2 cellular contexts compared by ENCODE assay signal in genomic region chr17:81528384-81528650, GRCh38.
TF ChIP-seq lines count a peak whose summit lies in the region.

No MANE protein-coding gene starts in this region.

TF ChIP-seq in HCT116, 20 proteins besides CTCF, POLR2A, EP300 and RAD21:
- TF ChIP-seq CBX3 (IDR thresholded peaks at IDR 0.05; ENCODE audit: low read depth) (no peak), SIN3A (IDR thresholded peaks at IDR 0.05; ENCODE audit: low read depth) (no peak), SP1 (IDR thresholded peaks at IDR 0.05; ENCODE audit: low read depth) (no peak), EZH2phosphoT487 (IDR thresholded peaks at IDR 0.05; ENCODE audit: borderline replicate concordance) (no peak)

TF ChIP-seq in GM12878, 131 proteins besides CTCF, POLR2A, EP300 and RAD21:
- TF ChIP-seq, protein P1, sequence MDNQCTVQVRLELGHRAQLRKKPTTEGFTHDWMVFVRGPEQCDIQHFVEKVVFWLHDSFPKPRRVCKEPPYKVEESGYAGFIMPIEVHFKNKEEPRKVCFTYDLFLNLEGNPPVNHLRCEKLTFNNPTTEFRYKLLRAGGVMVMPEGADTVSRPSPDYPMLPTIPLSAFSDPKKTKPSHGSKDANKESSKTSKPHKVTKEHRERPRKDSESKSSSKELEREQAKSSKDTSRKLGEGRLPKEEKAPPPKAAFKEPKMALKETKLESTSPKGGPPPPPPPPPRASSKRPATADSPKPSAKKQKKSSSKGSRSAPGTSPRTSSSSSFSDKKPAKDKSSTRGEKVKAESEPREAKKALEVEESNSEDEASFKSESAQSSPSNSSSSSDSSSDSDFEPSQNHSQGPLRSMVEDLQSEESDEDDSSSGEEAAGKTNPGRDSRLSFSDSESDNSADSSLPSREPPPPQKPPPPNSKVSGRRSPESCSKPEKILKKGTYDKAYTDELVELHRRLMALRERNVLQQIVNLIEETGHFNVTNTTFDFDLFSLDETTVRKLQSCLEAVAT (IDR thresholded peaks at IDR 0.05): no peak
- TF ChIP-seq WRNIP1 (IDR thresholded peaks at IDR 0.05; ENCODE audit: borderline replicate concordance, low read depth, low read length): no peak
- TF ChIP-seq TAF1 (IDR thresholded peaks at IDR 0.05; ENCODE audit: borderline replicate concordance, low read depth, low read length): no peak
- no peak for TF ChIP-seq REST (IDR thresholded peaks at IDR 0.05; ENCODE audit: low read depth, low read length)
- no peak for TF ChIP-seq PRDM15 (CRISPR knock-in tag; IDR thresholded peaks at IDR 0.05)
- no peak for TF ChIP-seq SMAD5 (IDR thresholded peaks at IDR 0.05; ENCODE audit: low read depth)
